Comparison of ENCODE assay signal across 9 cellular contexts in the genomic region with DNA sequence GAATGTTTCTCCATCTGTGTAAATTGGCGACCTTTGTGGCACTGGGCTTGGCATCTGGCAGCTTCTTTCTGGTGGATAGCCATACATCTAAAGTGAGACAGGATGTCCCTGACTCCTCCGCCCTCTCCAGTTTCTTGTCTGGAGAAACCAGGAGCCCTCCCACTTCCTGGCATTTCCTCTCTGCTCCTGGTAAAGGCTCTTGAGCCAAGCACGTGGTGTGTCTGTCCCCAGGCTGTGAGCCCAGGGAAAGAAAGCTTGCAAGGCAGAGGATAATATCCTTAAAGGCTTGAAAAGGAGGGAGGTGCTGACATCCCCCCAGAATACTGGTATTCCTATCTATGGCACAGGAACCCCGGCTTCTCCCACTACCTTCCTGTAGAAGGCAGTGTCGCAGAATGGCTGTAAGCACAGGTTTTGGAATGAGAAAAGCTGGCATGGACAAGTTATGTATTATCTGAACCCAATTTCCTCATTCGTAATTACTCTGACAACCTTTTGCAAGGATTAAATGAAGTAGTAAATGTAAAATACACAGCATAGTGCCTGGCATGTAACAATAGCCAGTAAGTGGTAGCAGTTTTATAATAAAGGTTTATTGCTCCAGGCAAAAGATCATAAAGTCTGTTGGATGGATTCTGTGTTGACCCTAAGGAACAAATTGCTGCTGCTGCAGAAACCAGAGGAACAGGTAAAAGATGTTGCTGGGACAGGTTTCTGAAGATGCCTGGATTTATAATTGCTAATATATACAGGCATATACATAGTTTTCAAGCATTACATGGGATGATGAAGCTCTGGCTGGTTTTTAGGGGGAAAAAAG. TPM values are rescaled to one million over a fixed set of nuclear protein-coding genes. Genes with fewer than 3 reads are reported as not detected.
DNase-seq lines count a peak whose midpoint lies in the region; ATAC-seq and TF ChIP-seq lines count a peak whose summit lies in the region.
"Had no signal": no experiment of that assay in that cellular context is flagged by ENCODE, and none has a peak within 500 bp of the region (broad histone marks: within the 10 kb centered on the region; RNA-seq: fewer than 3 reads in every experiment).

No MANE protein-coding gene starts in this region.

- no peak for TF ChIP-seq CTCF in ascending aorta (IDR thresholded peaks at IDR 0.05)
- peak in 4 of 9 donors; percentile 6 to 26 (median 8) for TF ChIP-seq CTCF in heart right ventricle (IDR thresholded peaks at IDR 0.05)
- peak; percentile 32 for TF ChIP-seq CTCF in retinal pigment epithelial cell (conservative IDR thresholded peaks at IDR 0.05; ENCODE audit: low read depth, low read length)

- H3K27ac ChIP-seq in ascending aorta = peak overlapping the region; percentile 58 to 69
- H3K27ac ChIP-seq in heart right ventricle = peak overlapping the region; percentile 54 to 89 (median 80)

- peak; percentile 62 to 91 (median 85) for ATAC-seq in heart right ventricle
- no peak for ATAC-seq in activated naive CD4-positive, alpha-beta T cell treated with anti-CD3 and anti-CD28 coated beads, Interleukin-2, amount 50 U/mL, for 72 hours

- H3K9me3 Mint-ChIP-seq in activated naive CD4-positive, alpha-beta T cell treated with anti-CD3 and anti-CD28 coated beads, Interleukin-2, amount 50 U/mL, for 72 hours = no peaks in the 10 kb centered on the region

- H3K9me3 ChIP-seq in ascending aorta (no peaks in the 10 kb centered on the region), heart right ventricle (no peaks in the 10 kb centered on the region)

- H3K27me3 ChIP-seq in ascending aorta (no peaks in the 10 kb centered on the region), heart right ventricle (no peaks in the 10 kb centered on the region)

- H3K4me1 ChIP-seq in ascending aorta = peaks cover 10 to 26% of the 10 kb centered on the region in 2 donors
- H3K4me1 ChIP-seq in heart right ventricle = peaks cover 22 to 52% (median 38%) of the 10 kb centered on the region in 9 donors

- DNase-seq in EL (peak; percentile 77), ascending aorta (ENCODE audit: low spot score in 2 of 2) (peak in 1 of 2 donors; percentile 87), heart right ventricle (peak; percentile 29 to 71), retinal pigment epithelial cell (ENCODE audit: low read depth) (no peak), GOT3 (lab: John Stamatoyannopoulos, UW) (no peak), cerebellar cortex (ENCODE audit: low spot score) (no peak)
- DNase-seq in activated naive CD4-positive, alpha-beta T cell treated with anti-CD3 and anti-CD28 coated beads, Interleukin-2, amount 50 U/mL, for 72 hours (ENCODE audit: low spot score in 2 of 2) = no peak
- no peak for DNase-seq in central memory CD4-positive, alpha-beta T cell
- DNase-seq: NCI-H1105 treated with DMSO at 0.1 percent for 48 hours had no signal

- H3K4me3 ChIP-seq in ascending aorta (no peak overlapping the region), heart right ventricle (no peak overlapping the region), retinal pigment epithelial cell (ENCODE audit: low read length) (no peak overlapping the region)

- WGBS in heart right ventricle, 2 donors = 26 to 48% methylated on average over 6 of the region's 6 CpGs

- H3K36me3 Mint-ChIP-seq in activated naive CD4-positive, alpha-beta T cell treated with anti-CD3 and anti-CD28 coated beads, Interleukin-2, amount 50 U/mL, for 72 hours = no peaks in the 10 kb centered on the region

- H3K27ac Mint-ChIP-seq in activated naive CD4-positive, alpha-beta T cell treated with anti-CD3 and anti-CD28 coated beads, Interleukin-2, amount 50 U/mL, for 72 hours = no peak overlapping the region

- intact Hi-C loops in ascending aorta (cut with DNase I) = loop anchor here (5.0 kb wide), 2 partner anchors 180 to 1440 kb away; a partner anchor contains a TSS
- intact Hi-C loops in heart right ventricle (cut with DNase I) = no loop called here

- no peaks in the 10 kb centered on the region for H3K36me3 ChIP-seq in ascending aorta
- H3K36me3 ChIP-seq in heart right ventricle = no peaks in the 10 kb centered on the region

RNA-seq across cellular contexts. Expression of a gene that starts 11.8 kb away (rescaled TPM):
- 9.3 TPM for total RNA-seq in ascending aorta
- total RNA-seq in heart right ventricle = 10 to 100 TPM in 2 of 10 donors, 1 to 10 TPM in 8; 3.1 to 17.4 (median 5.9) TPM
- polyA plus RNA-seq in heart right ventricle = 1 to 10 TPM; 7.3 to 8.9 TPM
- 10 to 100 TPM; 29.4 to 49.5 TPM for total RNA-seq in activated naive CD4-positive, alpha-beta T cell treated with anti-CD3 and anti-CD28 coated beads, Interleukin-2, amount 50 U/mL, for 72 hours

Comparison
In these comparisons a context has a peak if more than half of its experiments do, and no peak if none do; other contexts are left out.
1. DNase-seq: peak in EL (single experiment) and heart right ventricle (2 of 2); none in retinal pigment epithelial cell (single experiment), GOT3 (single experiment), activated naive CD4-positive, alpha-beta T cell treated with anti-CD3 and anti-CD28 coated beads, Interleukin-2, amount 50 U/mL, for 72 hours (0 of 2), central memory CD4-positive, alpha-beta T cell (single experiment) and cerebellar cortex (single experiment).
2. ATAC-seq: peak in heart right ventricle (8 of 8); none in activated naive CD4-positive, alpha-beta T cell treated with anti-CD3 and anti-CD28 coated beads, Interleukin-2, amount 50 U/mL, for 72 hours (0 of 2).